1 cellular context compared by ENCODE assay signal in the genomic region with DNA sequence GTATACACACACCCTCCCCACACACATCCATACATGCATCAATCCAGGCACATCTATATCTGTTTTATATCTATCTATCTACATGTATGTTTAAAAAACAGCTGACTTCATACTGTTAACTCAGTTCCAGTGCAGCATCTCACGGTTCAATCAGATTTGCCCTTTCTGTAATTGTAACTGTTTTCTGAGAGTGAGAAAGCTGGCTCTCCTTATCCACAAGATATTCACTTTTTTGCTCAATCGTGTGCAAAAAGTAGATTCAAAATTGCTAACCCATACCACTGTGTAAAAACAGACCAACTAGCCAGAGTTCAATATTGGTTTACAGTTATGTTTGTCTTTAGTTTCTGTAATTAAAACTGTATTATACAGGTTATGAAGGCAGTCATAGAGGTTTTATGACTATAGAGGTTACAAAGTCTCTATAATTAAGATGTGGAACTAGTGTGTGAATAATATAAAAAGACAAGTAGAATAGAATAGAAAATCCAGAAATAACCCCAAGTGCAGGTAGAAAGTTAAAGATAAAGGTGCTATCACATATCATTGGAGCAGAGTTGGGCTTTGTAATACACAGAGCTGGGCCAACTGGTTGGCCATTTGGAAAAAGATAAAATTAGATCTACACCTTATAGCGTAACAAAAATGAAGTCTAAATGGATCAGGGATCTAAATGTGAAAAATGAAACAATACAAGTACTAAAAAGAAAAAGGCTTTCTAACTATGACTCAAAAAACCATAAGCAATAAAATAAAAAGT.
TF ChIP-seq lines count a peak whose summit lies in the region.

No MANE protein-coding gene starts in this region.

TF ChIP-seq in GM23338, 12 proteins besides CTCF, POLR2A, EP300 and RAD21 (continued from another document):
- TF ChIP-seq, protein P1, sequence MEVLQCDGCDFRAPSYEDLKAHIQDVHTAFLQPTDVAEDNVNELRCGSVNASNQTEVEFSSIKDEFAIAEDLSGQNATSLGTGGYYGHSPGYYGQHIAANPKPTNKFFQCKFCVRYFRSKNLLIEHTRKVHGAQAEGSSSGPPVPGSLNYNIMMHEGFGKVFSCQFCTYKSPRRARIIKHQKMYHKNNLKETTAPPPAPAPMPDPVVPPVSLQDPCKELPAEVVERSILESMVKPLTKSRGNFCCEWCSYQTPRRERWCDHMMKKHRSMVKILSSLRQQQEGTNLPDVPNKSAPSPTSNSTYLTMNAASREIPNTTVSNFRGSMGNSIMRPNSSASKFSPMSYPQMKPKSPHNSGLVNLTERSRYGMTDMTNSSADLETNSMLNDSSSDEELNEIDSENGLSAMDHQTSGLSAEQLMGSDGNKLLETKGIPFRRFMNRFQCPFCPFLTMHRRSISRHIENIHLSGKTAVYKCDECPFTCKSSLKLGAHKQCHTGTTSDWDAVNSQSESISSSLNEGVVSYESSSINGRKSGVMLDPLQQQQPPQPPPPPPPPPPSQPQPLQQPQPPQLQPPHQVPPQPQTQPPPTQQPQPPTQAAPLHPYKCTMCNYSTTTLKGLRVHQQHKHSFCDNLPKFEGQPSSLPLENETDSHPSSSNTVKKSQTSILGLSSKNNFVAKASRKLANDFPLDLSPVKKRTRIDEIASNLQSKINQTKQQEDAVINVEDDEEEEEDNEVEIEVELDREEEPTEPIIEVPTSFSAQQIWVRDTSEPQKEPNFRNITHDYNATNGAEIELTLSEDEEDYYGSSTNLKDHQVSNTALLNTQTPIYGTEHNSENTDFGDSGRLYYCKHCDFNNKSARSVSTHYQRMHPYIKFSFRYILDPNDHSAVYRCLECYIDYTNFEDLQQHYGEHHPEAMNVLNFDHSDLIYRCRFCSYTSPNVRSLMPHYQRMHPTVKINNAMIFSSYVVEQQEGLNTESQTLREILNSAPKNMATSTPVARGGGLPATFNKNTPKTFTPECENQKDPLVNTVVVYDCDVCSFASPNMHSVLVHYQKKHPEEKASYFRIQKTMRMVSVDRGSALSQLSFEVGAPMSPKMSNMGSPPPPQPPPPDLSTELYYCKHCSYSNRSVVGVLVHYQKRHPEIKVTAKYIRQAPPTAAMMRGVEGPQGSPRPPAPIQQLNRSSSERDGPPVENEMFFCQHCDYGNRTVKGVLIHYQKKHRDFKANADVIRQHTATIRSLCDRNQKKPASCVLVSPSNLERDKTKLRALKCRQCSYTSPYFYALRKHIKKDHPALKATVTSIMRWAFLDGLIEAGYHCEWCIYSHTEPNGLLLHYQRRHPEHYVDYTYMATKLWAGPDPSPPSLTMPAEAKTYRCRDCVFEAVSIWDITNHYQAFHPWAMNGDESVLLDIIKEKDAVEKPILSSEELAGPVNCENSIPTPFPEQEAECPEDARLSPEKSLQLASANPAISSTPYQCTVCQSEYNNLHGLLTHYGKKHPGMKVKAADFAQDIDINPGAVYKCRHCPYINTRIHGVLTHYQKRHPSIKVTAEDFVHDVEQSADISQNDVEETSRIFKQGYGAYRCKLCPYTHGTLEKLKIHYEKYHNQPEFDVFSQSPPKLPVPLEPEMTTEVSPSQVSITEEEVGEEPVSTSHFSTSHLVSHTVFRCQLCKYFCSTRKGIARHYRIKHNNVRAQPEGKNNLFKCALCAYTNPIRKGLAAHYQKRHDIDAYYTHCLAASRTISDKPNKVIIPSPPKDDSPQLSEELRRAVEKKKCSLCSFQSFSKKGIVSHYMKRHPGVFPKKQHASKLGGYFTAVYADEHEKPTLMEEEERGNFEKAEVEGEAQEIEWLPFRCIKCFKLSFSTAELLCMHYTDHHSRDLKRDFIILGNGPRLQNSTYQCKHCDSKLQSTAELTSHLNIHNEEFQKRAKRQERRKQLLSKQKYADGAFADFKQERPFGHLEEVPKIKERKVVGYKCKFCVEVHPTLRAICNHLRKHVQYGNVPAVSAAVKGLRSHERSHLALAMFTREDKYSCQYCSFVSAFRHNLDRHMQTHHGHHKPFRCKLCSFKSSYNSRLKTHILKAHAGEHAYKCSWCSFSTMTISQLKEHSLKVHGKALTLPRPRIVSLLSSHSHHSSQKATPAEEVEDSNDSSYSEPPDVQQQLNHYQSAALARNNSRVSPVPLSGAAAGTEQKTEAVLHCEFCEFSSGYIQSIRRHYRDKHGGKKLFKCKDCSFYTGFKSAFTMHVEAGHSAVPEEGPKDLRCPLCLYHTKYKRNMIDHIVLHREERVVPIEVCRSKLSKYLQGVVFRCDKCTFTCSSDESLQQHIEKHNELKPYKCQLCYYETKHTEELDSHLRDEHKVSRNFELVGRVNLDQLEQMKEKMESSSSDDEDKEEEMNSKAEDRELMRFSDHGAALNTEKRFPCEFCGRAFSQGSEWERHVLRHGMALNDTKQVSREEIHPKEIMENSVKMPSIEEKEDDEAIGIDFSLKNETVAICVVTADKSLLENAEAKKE (CRISPR knock-in tag; IDR thresholded peaks at IDR 0.05): no peak
- TF ChIP-seq JUNB (IDR thresholded peaks at IDR 0.05; ENCODE audit: unreplicated experiment) (no peak), REST (IDR thresholded peaks at IDR 0.05; ENCODE audit: unreplicated experiment) (no peak), NANOG (IDR thresholded peaks at IDR 0.05; ENCODE audit: borderline replicate concordance) (no peak), ZNF331 (CRISPR knock-in tag; IDR thresholded peaks at IDR 0.05; ENCODE audit: low read depth) (no peak), POLR2AphosphoS5 (IDR thresholded peaks at IDR 0.05; ENCODE audit: low read depth) (no peak), EZH2 (IDR thresholded peaks at IDR 0.05; ENCODE audit: low read depth, unreplicated experiment) (no peak), EZH2phosphoT487 (IDR thresholded peaks at IDR 0.05; ENCODE audit: unreplicated experiment) (no peak), CREB1 (CRISPR knock-in tag; IDR thresholded peaks at IDR 0.05; ENCODE audit: low read depth) (no peak), ZNF114 (CRISPR knock-in tag; IDR thresholded peaks at IDR 0.05) (no peak), STAT1 (IDR thresholded peaks at IDR 0.05; ENCODE audit: unreplicated experiment) (no peak)
